ENCODE assay signal across 18 cellular contexts in the genomic region with DNA sequence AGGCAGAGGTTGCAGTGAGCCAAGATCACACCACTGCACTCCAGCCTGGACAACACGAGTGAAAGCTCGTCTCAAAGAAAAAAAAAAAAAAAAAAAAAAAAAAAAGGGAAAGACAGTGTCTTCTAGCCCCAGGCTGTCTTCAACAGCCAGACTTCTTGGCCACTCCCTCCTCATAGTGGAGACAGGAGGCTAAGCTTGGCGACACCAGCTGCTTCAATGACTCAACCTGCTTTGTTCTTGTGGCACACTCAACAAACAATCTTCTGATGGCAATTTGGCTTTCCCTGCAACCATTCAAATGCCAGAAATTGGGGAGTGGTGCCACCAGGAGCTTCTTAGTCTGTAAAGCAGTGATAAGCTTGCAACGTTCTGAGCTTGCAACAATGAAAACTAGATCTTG.
"Had no signal": no experiment of that assay in that cellular context is flagged by ENCODE, and none has a peak within 500 bp of the region (broad histone marks: within the 10 kb centered on the region; RNA-seq: fewer than 3 reads in every experiment).

No MANE protein-coding gene starts in this region.

- H3K36me3 Mint-ChIP-seq: immature natural killer cell; naive thymus-derived CD4-positive, alpha-beta T cell; stimulated activated effector memory CD8-positive, alpha-beta T cell treated with anti-CD3 and anti-CD28 coated beads, Interleukin-12 subunit alpha, Interleukin-12 subunit beta, amount 100 ng/mL, for 72 hours had no signal

- DNase-seq: activated CD4-positive, alpha-beta T cell treated with anti-CD3 and anti-CD28 coated beads, Interleukin-2, amount 50 U/mL, for 1 hour; activated naive CD4-positive, alpha-beta T cell; activated T-cell treated with anti-CD3 and anti-CD28 coated beads for 4 hours; anterior cingulate cortex; brain microvascular endothelial cell; effector CD4-positive, alpha-beta T cell; head of caudate nucleus; immature natural killer cell; left colon; naive thymus-derived CD4-positive, alpha-beta T cell; stimulated activated CD4-positive, alpha-beta T cell treated with anti-CD3 and anti-CD28 coated beads, Interleukin-12 subunit alpha, Interleukin-12 subunit beta, amount 100 ng/mL, for 4 hours; uterus had no signal

- H3K9ac ChIP-seq: parathyroid adenoma had no signal

- H3K4me1 Mint-ChIP-seq: central memory CD8-positive, alpha-beta T cell; immature natural killer cell; naive thymus-derived CD4-positive, alpha-beta T cell; stimulated activated effector memory CD8-positive, alpha-beta T cell treated with anti-CD3 and anti-CD28 coated beads, Interleukin-12 subunit alpha, Interleukin-12 subunit beta, amount 100 ng/mL, for 72 hours had no signal

- H3K36me3 ChIP-seq: brain microvascular endothelial cell, uterus had no signal

- H3K27ac Mint-ChIP-seq: immature natural killer cell; naive thymus-derived CD4-positive, alpha-beta T cell; stimulated activated effector memory CD8-positive, alpha-beta T cell treated with anti-CD3 and anti-CD28 coated beads, Interleukin-12 subunit alpha, Interleukin-12 subunit beta, amount 100 ng/mL, for 72 hours had no signal

- H3K4me3 Mint-ChIP-seq: central memory CD8-positive, alpha-beta T cell; immature natural killer cell; naive thymus-derived CD4-positive, alpha-beta T cell; stimulated activated effector memory CD8-positive, alpha-beta T cell treated with anti-CD3 and anti-CD28 coated beads, Interleukin-12 subunit alpha, Interleukin-12 subunit beta, amount 100 ng/mL, for 72 hours had no signal

- H3K9me3 ChIP-seq: uterus had no signal

- ATAC-seq: activated CD4-positive, CD25-positive, alpha-beta regulatory T cell treated with anti-CD3 and anti-CD28 coated beads, Interleukin-2, amount 50 U/mL, for 24 hours; left colon; naive thymus-derived CD4-positive, alpha-beta T cell; stimulated activated effector memory CD8-positive, alpha-beta T cell treated with anti-CD3 and anti-CD28 coated beads, Interleukin-12 subunit alpha, Interleukin-12 subunit beta, amount 100 ng/mL, for 72 hours had no signal

- H3K27ac ChIP-seq: brain microvascular endothelial cell, coronary artery, parathyroid adenoma, uterus had no signal

- H2AFZ ChIP-seq: parathyroid adenoma had no signal

- H3K79me2 ChIP-seq: parathyroid adenoma had no signal

- H3K27me3 ChIP-seq: brain microvascular endothelial cell, uterus had no signal

- H3K4me1 ChIP-seq: uterus had no signal

- H3K4me3 ChIP-seq: coronary artery, lung, uterus had no signal

- H3K9me3 Mint-ChIP-seq: central memory CD8-positive, alpha-beta T cell; immature natural killer cell; stimulated activated effector memory CD8-positive, alpha-beta T cell treated with anti-CD3 and anti-CD28 coated beads, Interleukin-12 subunit alpha, Interleukin-12 subunit beta, amount 100 ng/mL, for 72 hours had no signal
